Comparison of ENCODE assay signal across 27 cellular contexts in genomic region chr18:36183987-36184386, GRCh38. TPM values are rescaled to one million over a fixed set of nuclear protein-coding genes. Genes with fewer than 3 reads are reported as not detected.
DNase-seq lines count a peak whose midpoint lies in the region; ATAC-seq, FAIRE-seq and TF ChIP-seq lines count a peak whose summit lies in the region.
"Had no signal": no experiment of that assay in that cellular context is flagged by ENCODE, and none has a peak within 500 bp of the region (broad histone marks: within the 10 kb centered on the region; RNA-seq: fewer than 3 reads in every experiment).

No MANE protein-coding gene starts in this region.

- H3K27me3 Mint-ChIP-seq in nephron (ENCODE audit: low read depth) (peaks cover 43% of the 10 kb centered on the region), type B pancreatic cell (peaks cover 36% of the 10 kb centered on the region)

- H4K20me1 ChIP-seq in HepG2 (ENCODE audit: insufficient read depth, low read length) (no peaks in the 10 kb centered on the region), GM12878 (ENCODE audit: control insufficient read depth, insufficient read depth) (no peaks in the 10 kb centered on the region)

- no peak overlapping the region for H3K27ac ChIP-seq in HepG2 (ENCODE audit: extremely low read length, insufficient read depth, low read length)
- no peak overlapping the region for H3K27ac ChIP-seq in right lobe of liver
- H3K27ac ChIP-seq in GM12878 (ENCODE audit: control insufficient read depth, insufficient read depth), result no peak overlapping the region
- H3K27ac ChIP-seq: A549; BLaER1 treated with 17β-estradiol and CSF1 and Interleukin-3, amounts not matched to agents 10 nM and 100 nM; GM23248 had no signal

- RAD21 ChIA-PET in GM12878 (lab: Charles Lee; ENCODE audit: unreplicated experiment), result interaction anchor here (1.0 kb wide), 1 partner anchor 101 kb away, joined by 3 read pairs; no protein-coding TSS in a partner anchor

- H3K27me3 ChIP-seq in HepG2 (ENCODE audit: control insufficient read depth in 1 of 2, insufficient read depth in 2 of 2, low read length in 2 of 2) (no peaks in the 10 kb centered on the region; a peak in 1 of 5 replicates), right lobe of liver (no peaks in the 10 kb centered on the region), GM12878 (replicated peaks in 1 of 2; ENCODE audit: control insufficient read depth in 2 of 2, insufficient read depth in 2 of 2, low read length in 1 of 2) (no peaks in the 10 kb centered on the region)
- H3K27me3 ChIP-seq: BE2C had no signal

- POLR2A ChIA-PET in HepG2 (lab: Yijun Ruan, JAX) (interaction anchor here (7.4 kb wide), 1 partner anchor 9 kb away, joined by 103 read pairs; no protein-coding TSS in a partner anchor), GM12878 (lab: Charles Lee) (no interaction called here)

- H3K36me3 ChIP-seq in HepG2 (replicated peaks in 1 of 2; ENCODE audit: control insufficient read depth in 1 of 2, insufficient read depth in 2 of 2, low read length in 2 of 2), result no peaks in the 10 kb centered on the region
- no peaks in the 10 kb centered on the region for H3K36me3 ChIP-seq in right lobe of liver
- H3K36me3 ChIP-seq in GM12878 (ENCODE audit: control insufficient read depth in 2 of 2, insufficient read depth in 2 of 2, low read length in 1 of 2), result no peaks in the 10 kb centered on the region
- H3K36me3 ChIP-seq: BE2C; BLaER1 treated with 17β-estradiol and CSF1 and Interleukin-3, amounts not matched to agents 10 nM and 100 nM had no signal

- H3K9me3 ChIP-seq in HepG2 (ENCODE audit: low read length) (no peaks in the 10 kb centered on the region), right lobe of liver (no peaks in the 10 kb centered on the region), GM12878 (replicated peaks; ENCODE audit: control insufficient read depth, insufficient read depth, low read length) (no peaks in the 10 kb centered on the region)
- H3K9me3 ChIP-seq: A549; BE2C; BLaER1 treated with 17β-estradiol and CSF1 and Interleukin-3, amounts not matched to agents 10 nM and 100 nM had no signal

- intact Hi-C loops in HepG2 (cut with micrococcal nuclease; ENCODE audit: unreplicated experiment) (loop anchor here (10.0 kb wide), 1 partner anchor 71 kb away; no protein-coding TSS in a partner anchor), right lobe of liver (cut with DNase I) (no loop called here), GM12878 (cut with micrococcal nuclease; ENCODE audit: unreplicated experiment) (no loop called here)

- H3K27ac Mint-ChIP-seq in nephron, result no peak overlapping the region
- no peak overlapping the region for H3K27ac Mint-ChIP-seq in type B pancreatic cell
- H3K27ac Mint-ChIP-seq: CD4-positive, alpha-beta memory T cell had no signal

- no TSS peak for BruUV-seq in HepG2 (replicated peaks; lab: Mats Ljungman, UMichigan)
- no TSS peak for BruUV-seq in GM12878 (replicated peaks; lab: Mats Ljungman, UMichigan)

- TF ChIP-seq POLR2A in HepG2 (IDR thresholded peaks at IDR 0.05; ENCODE audit: insufficient read depth in 1 of 2, low read depth in 2 of 2, low read length in 2 of 2) (no peak), right lobe of liver (IDR thresholded peaks at IDR 0.05) (no peak), GM12878 (IDR thresholded peaks at IDR 0.05; ENCODE audit: low read depth, low read length) (no peak)

- TF ChIP-seq RAD21 in HepG2 (CRISPR knock-in tag; IDR thresholded peaks at IDR 0.05), result no peak
- TF ChIP-seq RAD21 in GM12878 (IDR thresholded peaks at IDR 0.05; ENCODE audit: insufficient read depth, low read depth, low read length), result no peak

- H3K36me3 Mint-ChIP-seq in nephron (ENCODE audit: low read depth), result no peaks in the 10 kb centered on the region
- no peaks in the 10 kb centered on the region for H3K36me3 Mint-ChIP-seq in type B pancreatic cell
- H3K36me3 Mint-ChIP-seq: CD4-positive, alpha-beta memory T cell had no signal

- H3K4me1 Mint-ChIP-seq in nephron (peaks cover 23% of the 10 kb centered on the region), type B pancreatic cell (ENCODE audit: unreplicated experiment) (peaks cover 12% of the 10 kb centered on the region)

- CTCF ChIA-PET in HepG2 (lab: Yijun Ruan, JAX; ENCODE audit: low intra/inter-chr PET ratio, low total read pairs), result no interaction called here
- CTCF ChIA-PET in GM12878 (lab: Yijun Ruan, JAX), result no interaction called here

- no peak for TF ChIP-seq CTCF in HepG2 (CRISPR knock-in tag; IDR thresholded peaks at IDR 0.05)
- TF ChIP-seq CTCF in right lobe of liver (IDR thresholded peaks at IDR 0.05), result no peak
- TF ChIP-seq CTCF in GM12878 (IDR thresholded peaks at IDR 0.05 in 2 of 3, conservative IDR thresholded peaks at IDR 0.05 in 1 of 3; ENCODE audit: control insufficient read depth in 2 of 3, extremely low read depth in 1 of 3, insufficient read depth in 1 of 3, low read depth in 3 of 3, low read length in 3 of 3), result no peak
- no peak for TF ChIP-seq CTCF in nephron (IDR thresholded peaks at IDR 0.05; ENCODE audit: unreplicated experiment in 3 of 3)
- no peak for TF ChIP-seq CTCF in type B pancreatic cell (conservative IDR thresholded peaks at IDR 0.05)
- TF ChIP-seq CTCF in foreskin fibroblast (IDR thresholded peaks at IDR 0.05; ENCODE audit: low read depth, low read length), result no peak

- H3K4me3 Mint-ChIP-seq in nephron (peak overlapping the region in 2 of 3 experiments; percentile 25 to 56), type B pancreatic cell (peak overlapping the region; percentile 23)

- no peak overlapping the region for H2AFZ ChIP-seq in HepG2 (ENCODE audit: low read length)
- H2AFZ ChIP-seq in GM12878 (ENCODE audit: control insufficient read depth, low read depth, low read length), result no peak overlapping the region
- H2AFZ ChIP-seq: GM23248 had no signal

- peaks cover 14% of the 10 kb centered on the region for H3K79me2 ChIP-seq in HepG2 (ENCODE audit: insufficient read depth, low read length)
- H3K79me2 ChIP-seq in GM12878 (ENCODE audit: control insufficient read depth, insufficient read depth, low read length), result no peaks in the 10 kb centered on the region

- no peaks in the 10 kb centered on the region for H3K9me3 Mint-ChIP-seq in nephron
- H3K9me3 Mint-ChIP-seq in type B pancreatic cell, result no peaks in the 10 kb centered on the region
- H3K9me3 Mint-ChIP-seq: CD4-positive, alpha-beta memory T cell had no signal

- in situ Hi-C loops in HepG2 (cut with HindIII; ENCODE audit: extremely low pct_ligation_motif_present, low pct_unique_long_range_greater_than_20kb), result no loop called here
- in situ Hi-C loops in GM12878 (cut with MboI), result no loop called here

- DNase-seq in HepG2 (ENCODE audit: low spot score) (no peak), right lobe of liver (no peak), GM12878 (ENCODE audit: low read depth, low spot score) (no peak), type B pancreatic cell (ENCODE audit: extremely low spot score, unreplicated experiment) (no peak), foreskin fibroblast (no peak), mesenteric fat pad (ENCODE audit: low spot score) (no peak), retina (no peak)
- DNase-seq: 8988T; ACHN; AML-193; BE2C; Calu3; CD4-positive, alpha-beta memory T cell; COR-L47; DMS53; DMS79 treated with DMSO at 0.1 percent for 48 hours; GF-D8; GM23248; H7; HCEC 1CT had no signal

- H3K4me1 ChIP-seq in HepG2 (ENCODE audit: insufficient read depth, low read length), result peaks cover 76% of the 10 kb centered on the region
- H3K4me1 ChIP-seq in right lobe of liver, result peaks cover 0 to 12% (median 2%) of the 10 kb centered on the region in 4 donors
- peaks cover 16% of the 10 kb centered on the region for H3K4me1 ChIP-seq in GM12878 (ENCODE audit: control insufficient read depth, insufficient read depth, low read length)
- H3K4me1 ChIP-seq: BE2C had no signal

- 70% methylated on average over 2 of the region's 2 CpGs for WGBS in HepG2 (ENCODE audit: low lambda C conversion rate)
- 84% methylated on average over 2 of the region's 2 CpGs for WGBS in right lobe of liver (ENCODE audit: insufficient coverage, low coverage, low lambda C conversion rate, missing lambda C conversion rate)
- 33% methylated on average over 2 of the region's 2 CpGs for WGBS in GM12878 (ENCODE audit: insufficient coverage, insufficient replicate concordance, low lambda C conversion rate, missing lambda C conversion rate)

- no peak for FAIRE-seq in HepG2 (lab: Jason Lieb, UNC)
- no peak for FAIRE-seq in GM12878 (lab: Jason Lieb, UNC)
- FAIRE-seq: A549, GM12892, GM19239, H1 had no signal

- H3K9ac ChIP-seq in HepG2 (ENCODE audit: insufficient read depth, low read depth, low read length) (no peak overlapping the region), GM12878 (ENCODE audit: control insufficient read depth, insufficient read depth, low read length) (no peak overlapping the region)
- H3K9ac ChIP-seq: BLaER1 treated with 17β-estradiol and CSF1 and Interleukin-3, amounts not matched to agents 10 nM and 100 nM; GM23248 had no signal

- H3K4me3 ChIP-seq in HepG2 (replicated peaks in 1 of 3; ENCODE audit: insufficient read depth in 1 of 3, low read depth in 2 of 3, low read length in 3 of 3) (no peak overlapping the region), right lobe of liver (no peak overlapping the region), GM12878 (no peak overlapping the region), foreskin fibroblast (ENCODE audit: low read depth in 1 of 2, low read length in 2 of 2) (no peak overlapping the region)
- H3K4me3 ChIP-seq: A549; BLaER1 treated with 17β-estradiol and CSF1 and Interleukin-3, amounts not matched to agents 10 nM and 100 nM; GM23248 had no signal

- ATAC-seq in HepG2 (no peak), right lobe of liver (no peak), GM12878 (no peak)
- ATAC-seq: A549 had no signal

- no peak for TF ChIP-seq EP300 in HepG2 (IDR thresholded peaks at IDR 0.05; ENCODE audit: low read depth in 2 of 2, low read length in 2 of 2)
- TF ChIP-seq EP300 in HepG2 (CRISPR knock-in tag; IDR thresholded peaks at IDR 0.05; ENCODE audit: borderline replicate concordance), result no peak
- TF ChIP-seq EP300 in GM12878 (IDR thresholded peaks at IDR 0.05; ENCODE audit: borderline replicate concordance in 1 of 2, control insufficient read depth in 1 of 2, low read depth in 2 of 2, low read length in 2 of 2), result no peak

- SMC1A ChIA-PET in GM12878 (lab: Charles Lee; ENCODE audit: uncharacterized antibody, unreplicated experiment), result no interaction called here

- H3K4me2 ChIP-seq in HepG2 (ENCODE audit: low read depth, low read length) (no peak overlapping the region), GM12878 (ENCODE audit: control insufficient read depth, insufficient read depth) (no peak overlapping the region)
- H3K4me2 ChIP-seq: A549; BLaER1 treated with 17β-estradiol and CSF1 and Interleukin-3, amounts not matched to agents 10 nM and 100 nM had no signal

RNA-seq across cellular contexts. Expression of gene MOCOS, which starts 3.3 kb away (rescaled TPM):
- total RNA-seq in HepG2 (2016; rRNA removed; fragmentation: Illumina TruSeq; extraction: Trizol) (15.4 and 20.0 TPM in 2 replicates), right lobe of liver (10 to 100 TPM; 12.2 to 35.2 (median 25.2) TPM), GM12878 (2014; rRNA removed) (0.34 and 0.49 TPM in 2 replicates), GM12878 (2014; rRNA removed; fragmentation: Illumina TruSeq; extraction: Trizol) (0.31 and 0.41 TPM in 2 replicates), GM12878 (2021) (0.35 and 0.38 TPM in 2 replicates), type B pancreatic cell (ENCODE audit: low replicate concordance) (2.4 and 3.2 TPM in 2 replicates), mesenteric fat pad (5.8 TPM)
- 6.6 TPM in 2 replicates for total RNA-seq in HepG2 (2016; cell fraction: cytosol; rRNA removed; fragmentation: Illumina TruSeq; extraction: Trizol; ENCODE audit: low read depth)
- total RNA-seq in HepG2 (2016; cell fraction: insoluble cytoplasmic fraction; rRNA removed; fragmentation: Illumina TruSeq; extraction: Trizol), result 16.3 and 19.1 TPM in 2 replicates
- 9.0 TPM in 2 replicates for total RNA-seq in HepG2 (2016; cell fraction: membrane; rRNA removed; fragmentation: Illumina TruSeq; extraction: Trizol)
- total RNA-seq in HepG2 (2016; cell fraction: nucleus; rRNA removed; fragmentation: Illumina TruSeq; extraction: Trizol), result 10.5 and 13.5 TPM in 2 replicates
- polyA plus RNA-seq in HepG2 (2011; rRNA removed) (7.7 and 10.1 TPM in 2 replicates), GM12878 (2011; rRNA removed) (0.56 and 1.1 TPM in 2 replicates), GM12878 (2014; fragmentation: Illumina TruSeq; extraction: Trizol) (0.21 and 0.24 TPM in 2 replicates), GM12878 (2014; fragmentation: Nextera tagmentation; extraction: Ambion mirVana) (under 1 TPM; 0.16 to 0.26 TPM), GM12878 (2014; rRNA removed) (0.46 and 0.58 TPM in 2 replicates), GM12878 (2016; fragmentation: Nextera tagmentation; extraction: Ambion mirVana) (under 1 TPM; 0.25 to 0.47 TPM)
- polyA plus RNA-seq in HepG2 (2011; cell fraction: cytosol; rRNA removed), result 6.0 and 7.8 TPM in 2 replicates
- polyA plus RNA-seq in HepG2 (2011; cell fraction: nucleus; rRNA removed), result 9.4 and 10.7 TPM in 2 replicates
- 7.5 and 8.7 TPM in 2 replicates for polyA plus RNA-seq in HepG2 (2012)
- polyA plus RNA-seq in HepG2 (2016; cell fraction: cytosol; fragmentation: Illumina TruSeq; extraction: Trizol; ENCODE audit: low read depth), result 2.9 and 3.1 TPM in 2 replicates
- polyA plus RNA-seq in HepG2 (2016; cell fraction: insoluble cytoplasmic fraction; fragmentation: Illumina TruSeq; extraction: Trizol; ENCODE audit: low read depth), result 21.6 and 25.3 TPM in 2 replicates
- polyA plus RNA-seq in HepG2 (2016; cell fraction: membrane; fragmentation: Illumina TruSeq; extraction: Trizol; ENCODE audit: low read depth), result 7.1 and 8.1 TPM in 2 replicates
- polyA plus RNA-seq in HepG2 (2016; cell fraction: nucleus; fragmentation: Illumina TruSeq; extraction: Trizol; ENCODE audit: insufficient read depth, low read depth), result 13.4 and 18.9 TPM in 2 replicates
- 28.6 and 205 TPM in 2 replicates for polyA minus RNA-seq in HepG2 (2011; rRNA and poly(A)+ RNA removed; ENCODE audit: low replicate concordance)
- polyA minus RNA-seq in HepG2 (2011; cell fraction: cytosol; rRNA and poly(A)+ RNA removed), result 9.8 and 12.9 TPM in 2 replicates
- polyA minus RNA-seq in HepG2 (2011; cell fraction: nucleus; rRNA and poly(A)+ RNA removed), result 16.5 and 21.5 TPM in 2 replicates
- 0.19 TPM in 1 of 2 replicates, not detected in the other for total RNA-seq in GM12878 (2013; cell fraction: nucleolus; rRNA removed)
- 0.04 TPM for polyA plus RNA-seq in GM12878 (2011; ENCODE audit: low read depth)
- 0.28 and 0.30 TPM in 2 replicates for polyA plus RNA-seq in GM12878 (2011; cell fraction: cytosol; rRNA removed)
- polyA plus RNA-seq in GM12878 (2011; cell fraction: nucleus; rRNA removed), result 0.25 and 0.29 TPM in 2 replicates
- 0.04 and 0.13 TPM in 2 replicates for polyA plus RNA-seq in GM12878 (2012)
- polyA minus RNA-seq in GM12878 (2011; rRNA and poly(A)+ RNA removed), result 0.15 and 0.52 TPM in 2 replicates
- 0.40 and 0.73 TPM in 2 replicates for polyA minus RNA-seq in GM12878 (2011; cell fraction: cytosol; rRNA and poly(A)+ RNA removed)
- 0.24 and 0.38 TPM in 2 replicates for polyA minus RNA-seq in GM12878 (2011; cell fraction: nucleus; rRNA and poly(A)+ RNA removed)
- total RNA-seq: G401 had no signal

RNA-seq across cellular contexts. Expression of gene ELP2, which starts 54.3 kb away (rescaled TPM):
- total RNA-seq in HepG2 (2016; rRNA removed; fragmentation: Illumina TruSeq; extraction: Trizol) (100 and 121 TPM in 2 replicates), right lobe of liver (10 to 100 TPM; 26.9 to 58.7 (median 50.3) TPM), GM12878 (2014; rRNA removed) (117 and 145 TPM in 2 replicates), GM12878 (2014; rRNA removed; fragmentation: Illumina TruSeq; extraction: Trizol) (58.9 and 59.8 TPM in 2 replicates), GM12878 (2021) (88.8 and 92.8 TPM in 2 replicates), type B pancreatic cell (ENCODE audit: low replicate concordance) (79.2 and 94.6 TPM in 2 replicates), mesenteric fat pad (71.8 TPM)
- 22.9 and 29.1 TPM in 2 replicates for total RNA-seq in HepG2 (2016; cell fraction: cytosol; rRNA removed; fragmentation: Illumina TruSeq; extraction: Trizol; ENCODE audit: low read depth)
- total RNA-seq in HepG2 (2016; cell fraction: insoluble cytoplasmic fraction; rRNA removed; fragmentation: Illumina TruSeq; extraction: Trizol), result 97.6 and 122 TPM in 2 replicates
- total RNA-seq in HepG2 (2016; cell fraction: membrane; rRNA removed; fragmentation: Illumina TruSeq; extraction: Trizol), result 29.2 and 32.8 TPM in 2 replicates
- 120 and 133 TPM in 2 replicates for total RNA-seq in HepG2 (2016; cell fraction: nucleus; rRNA removed; fragmentation: Illumina TruSeq; extraction: Trizol)
- polyA plus RNA-seq in HepG2 (2011; rRNA removed) (85.0 and 98.7 TPM in 2 replicates), GM12878 (2011; rRNA removed) (134 and 180 TPM in 2 replicates), GM12878 (2014; fragmentation: Illumina TruSeq; extraction: Trizol) (56.9 and 73.2 TPM in 2 replicates), GM12878 (2014; fragmentation: Nextera tagmentation; extraction: Ambion mirVana) (10 to 100 TPM; 90.6 to 90.7 TPM), GM12878 (2014; rRNA removed) (58.4 and 65.5 TPM in 2 replicates), GM12878 (2016; fragmentation: Nextera tagmentation; extraction: Ambion mirVana) (10 to 100 TPM; 76.9 to 86.4 TPM)
- polyA plus RNA-seq in HepG2 (2011; cell fraction: cytosol; rRNA removed), result 45.2 and 52.1 TPM in 2 replicates
- polyA plus RNA-seq in HepG2 (2011; cell fraction: nucleus; rRNA removed), result 82.7 and 92.7 TPM in 2 replicates
- 91.8 and 96.5 TPM in 2 replicates for polyA plus RNA-seq in HepG2 (2012)
- polyA plus RNA-seq in HepG2 (2016; cell fraction: cytosol; fragmentation: Illumina TruSeq; extraction: Trizol; ENCODE audit: low read depth), result 7.6 and 9.7 TPM in 2 replicates
- 72.7 and 77.3 TPM in 2 replicates for polyA plus RNA-seq in HepG2 (2016; cell fraction: insoluble cytoplasmic fraction; fragmentation: Illumina TruSeq; extraction: Trizol; ENCODE audit: low read depth)
- polyA plus RNA-seq in HepG2 (2016; cell fraction: membrane; fragmentation: Illumina TruSeq; extraction: Trizol; ENCODE audit: low read depth), result 13.0 and 14.3 TPM in 2 replicates
- polyA plus RNA-seq in HepG2 (2016; cell fraction: nucleus; fragmentation: Illumina TruSeq; extraction: Trizol; ENCODE audit: insufficient read depth, low read depth), result 146 and 148 TPM in 2 replicates
- polyA minus RNA-seq in HepG2 (2011; rRNA and poly(A)+ RNA removed; ENCODE audit: low replicate concordance), result 232 and 371 TPM in 2 replicates
- 33.5 and 40.7 TPM in 2 replicates for polyA minus RNA-seq in HepG2 (2011; cell fraction: cytosol; rRNA and poly(A)+ RNA removed)
- polyA minus RNA-seq in HepG2 (2011; cell fraction: nucleus; rRNA and poly(A)+ RNA removed), result 216 and 227 TPM in 2 replicates
- 502 and 522 TPM in 2 replicates for total RNA-seq in GM12878 (2013; cell fraction: nucleolus; rRNA removed)
- polyA plus RNA-seq in GM12878 (2011; ENCODE audit: low read depth), result 85.1 TPM
- 57.9 and 70.0 TPM in 2 replicates for polyA plus RNA-seq in GM12878 (2011; cell fraction: cytosol; rRNA removed)
- polyA plus RNA-seq in GM12878 (2011; cell fraction: nucleus; rRNA removed), result 110 and 124 TPM in 2 replicates
- polyA plus RNA-seq in GM12878 (2012), result 98.3 and 108 TPM in 2 replicates
- 139 and 161 TPM in 2 replicates for polyA minus RNA-seq in GM12878 (2011; rRNA and poly(A)+ RNA removed)
- polyA minus RNA-seq in GM12878 (2011; cell fraction: cytosol; rRNA and poly(A)+ RNA removed), result 40.2 and 47.3 TPM in 2 replicates
- polyA minus RNA-seq in GM12878 (2011; cell fraction: nucleus; rRNA and poly(A)+ RNA removed), result 111 and 131 TPM in 2 replicates

RNA-seq across cellular contexts. Expression of gene SLC39A6, which starts 54.8 kb away (rescaled TPM):
- total RNA-seq in HepG2 (2016; rRNA removed; fragmentation: Illumina TruSeq; extraction: Trizol) (30.6 and 41.7 TPM in 2 replicates), right lobe of liver (10 to 100 TPM in 2 of 6 experiments, 1 to 10 TPM in 4; 6.5 to 13.2 (median 8.7) TPM), GM12878 (2014; rRNA removed) (53.3 and 58.1 TPM in 2 replicates), GM12878 (2014; rRNA removed; fragmentation: Illumina TruSeq; extraction: Trizol) (54.8 and 54.9 TPM in 2 replicates), GM12878 (2021) (31.5 and 31.8 TPM in 2 replicates), type B pancreatic cell (ENCODE audit: low replicate concordance) (29.7 and 48.7 TPM in 2 replicates), mesenteric fat pad (54.9 TPM)
- 4.5 and 4.8 TPM in 2 replicates for total RNA-seq in HepG2 (2016; cell fraction: cytosol; rRNA removed; fragmentation: Illumina TruSeq; extraction: Trizol; ENCODE audit: low read depth)
- 30.1 and 41.9 TPM in 2 replicates for total RNA-seq in HepG2 (2016; cell fraction: insoluble cytoplasmic fraction; rRNA removed; fragmentation: Illumina TruSeq; extraction: Trizol)
- 15.0 and 16.1 TPM in 2 replicates for total RNA-seq in HepG2 (2016; cell fraction: membrane; rRNA removed; fragmentation: Illumina TruSeq; extraction: Trizol)
- total RNA-seq in HepG2 (2016; cell fraction: nucleus; rRNA removed; fragmentation: Illumina TruSeq; extraction: Trizol), result 43.0 and 47.6 TPM in 2 replicates
- polyA plus RNA-seq in HepG2 (2011; rRNA removed) (53.5 and 59.2 TPM in 2 replicates), GM12878 (2011; rRNA removed) (65.1 and 65.9 TPM in 2 replicates), GM12878 (2014; fragmentation: Illumina TruSeq; extraction: Trizol) (51.5 and 60.6 TPM in 2 replicates), GM12878 (2014; fragmentation: Nextera tagmentation; extraction: Ambion mirVana) (10 to 100 TPM; 12.4 to 19.5 TPM), GM12878 (2014; rRNA removed) (27.7 and 34.1 TPM in 2 replicates), GM12878 (2016; fragmentation: Nextera tagmentation; extraction: Ambion mirVana) (10 to 100 TPM; 38.7 to 43.9 TPM)
- polyA plus RNA-seq in HepG2 (2011; cell fraction: cytosol; rRNA removed), result 39.3 and 51.6 TPM in 2 replicates
- 21.3 and 24.4 TPM in 2 replicates for polyA plus RNA-seq in HepG2 (2011; cell fraction: nucleus; rRNA removed)
- 27.8 and 30.5 TPM in 2 replicates for polyA plus RNA-seq in HepG2 (2012)
- 2.1 and 2.7 TPM in 2 replicates for polyA plus RNA-seq in HepG2 (2016; cell fraction: cytosol; fragmentation: Illumina TruSeq; extraction: Trizol; ENCODE audit: low read depth)
- 21.0 and 25.3 TPM in 2 replicates for polyA plus RNA-seq in HepG2 (2016; cell fraction: insoluble cytoplasmic fraction; fragmentation: Illumina TruSeq; extraction: Trizol; ENCODE audit: low read depth)
- polyA plus RNA-seq in HepG2 (2016; cell fraction: membrane; fragmentation: Illumina TruSeq; extraction: Trizol; ENCODE audit: low read depth), result 6.7 and 7.1 TPM in 2 replicates
- 40.3 and 40.6 TPM in 2 replicates for polyA plus RNA-seq in HepG2 (2016; cell fraction: nucleus; fragmentation: Illumina TruSeq; extraction: Trizol; ENCODE audit: insufficient read depth, low read depth)
- 47.6 and 205 TPM in 2 replicates for polyA minus RNA-seq in HepG2 (2011; rRNA and poly(A)+ RNA removed; ENCODE audit: low replicate concordance)
- polyA minus RNA-seq in HepG2 (2011; cell fraction: cytosol; rRNA and poly(A)+ RNA removed), result 21.0 and 24.8 TPM in 2 replicates
- 22.9 and 37.0 TPM in 2 replicates for polyA minus RNA-seq in HepG2 (2011; cell fraction: nucleus; rRNA and poly(A)+ RNA removed)
- 49.7 and 61.2 TPM in 2 replicates for total RNA-seq in GM12878 (2013; cell fraction: nucleolus; rRNA removed)
- 22.7 TPM for polyA plus RNA-seq in GM12878 (2011; ENCODE audit: low read depth)
- polyA plus RNA-seq in GM12878 (2011; cell fraction: cytosol; rRNA removed), result 37.4 and 45.2 TPM in 2 replicates
- 27.5 and 31.7 TPM in 2 replicates for polyA plus RNA-seq in GM12878 (2011; cell fraction: nucleus; rRNA removed)
- 20.1 and 22.9 TPM in 2 replicates for polyA plus RNA-seq in GM12878 (2012)
- 66.1 and 89.0 TPM in 2 replicates for polyA minus RNA-seq in GM12878 (2011; rRNA and poly(A)+ RNA removed)
- polyA minus RNA-seq in GM12878 (2011; cell fraction: cytosol; rRNA and poly(A)+ RNA removed), result 13.1 and 16.2 TPM in 2 replicates
- 10.6 and 15.5 TPM in 2 replicates for polyA minus RNA-seq in GM12878 (2011; cell fraction: nucleus; rRNA and poly(A)+ RNA removed)

Comparison
In these comparisons a context has a peak if more than half of its experiments do, and no peak if none do; other contexts are left out.
1. Of the 75 proteins assayed by ChIP-seq in both HepG2 and GM12878: peak only in HepG2: none; only in GM12878: none; in both: ZNF24; in neither: 74.